Comparison of ENCODE assay signal across 10 cellular contexts in genomic region chr17:6456914-6457687, GRCh38. TPM values are rescaled to one million over a fixed set of nuclear protein-coding genes. Genes with fewer than 3 reads are reported as not detected.
DNase-seq lines count a peak whose midpoint lies in the region; ATAC-seq and TF ChIP-seq lines count a peak whose summit lies in the region.
"Had no signal": no experiment of that assay in that cellular context is flagged by ENCODE, and none has a peak within 500 bp of the region (broad histone marks: within the 10 kb centered on the region; RNA-seq: fewer than 3 reads in every experiment).

No MANE protein-coding gene starts in this region.

- intact Hi-C loops in activated T-helper 1 cell treated with anti-CD3 and anti-CD28 coated beads, Interleukin-12 subunit alpha, Interleukin-12 subunit beta, Interleukin-2, Interleukin-4 antibody, amounts not matched to agents 30 ng/mL and 10 ng/mL and 1 ng/mL, durations not matched to agents 14 hours and 24 hours and 36 hours (cut with micrococcal nuclease), result no loop called here

- no peak for ATAC-seq in HG03378 (IDR thresholded peaks at IDR 0.05; ENCODE audit: unreplicated experiment)
- ATAC-seq in GM18873 (IDR thresholded peaks at IDR 0.05; ENCODE audit: low FRiP score, unreplicated experiment), result no peak

- no peak for TF ChIP-seq CTCF in endodermal cell (conservative IDR thresholded peaks at IDR 0.05)

- no peaks in the 10 kb centered on the region for H3K9me3 Mint-ChIP-seq in endodermal cell
- H3K9me3 Mint-ChIP-seq in activated T-helper 1 cell treated with anti-CD3 and anti-CD28 coated beads, Interleukin-12 subunit alpha, Interleukin-12 subunit beta, Interleukin-2, Interleukin-4 antibody, amounts not matched to agents 30 ng/mL and 10 ng/mL and 1 ng/mL, durations not matched to agents 14 hours and 24 hours and 36 hours, result no peaks in the 10 kb centered on the region

- H3K36me3 Mint-ChIP-seq in endodermal cell (ENCODE audit: low read depth), result no peaks in the 10 kb centered on the region
- H3K36me3 Mint-ChIP-seq in activated T-helper 1 cell treated with anti-CD3 and anti-CD28 coated beads, Interleukin-12 subunit alpha, Interleukin-12 subunit beta, Interleukin-2, Interleukin-4 antibody, amounts not matched to agents 30 ng/mL and 10 ng/mL and 1 ng/mL, durations not matched to agents 14 hours and 24 hours and 36 hours (ENCODE audit: low read depth), result no peaks in the 10 kb centered on the region

- no peak overlapping the region for H3K9ac ChIP-seq in endodermal cell (ENCODE audit: extremely low read depth, low read length, poor library complexity, severe bottlenecking)

- H3K9me3 ChIP-seq in endodermal cell (ENCODE audit: control insufficient read depth, low read length), result no peaks in the 10 kb centered on the region

- no peak overlapping the region for H3K27ac Mint-ChIP-seq in endodermal cell
- H3K27ac Mint-ChIP-seq in activated T-helper 1 cell treated with anti-CD3 and anti-CD28 coated beads, Interleukin-12 subunit alpha, Interleukin-12 subunit beta, Interleukin-2, Interleukin-4 antibody, amounts not matched to agents 30 ng/mL and 10 ng/mL and 1 ng/mL, durations not matched to agents 14 hours and 24 hours and 36 hours, result no peak overlapping the region

- no peak overlapping the region for H3K4me3 Mint-ChIP-seq in endodermal cell
- no peak overlapping the region for H3K4me3 Mint-ChIP-seq in activated T-helper 1 cell treated with anti-CD3 and anti-CD28 coated beads, Interleukin-12 subunit alpha, Interleukin-12 subunit beta, Interleukin-2, Interleukin-4 antibody, amounts not matched to agents 30 ng/mL and 10 ng/mL and 1 ng/mL, durations not matched to agents 14 hours and 24 hours and 36 hours

- H3K36me3 ChIP-seq in endodermal cell (ENCODE audit: control insufficient read depth, insufficient read depth, low read length), result no peaks in the 10 kb centered on the region
- H3K36me3 ChIP-seq: cardiac muscle cell had no signal

- peaks cover 16% of the 10 kb centered on the region for H3K4me1 Mint-ChIP-seq in endodermal cell
- peaks cover 19% of the 10 kb centered on the region for H3K4me1 Mint-ChIP-seq in activated T-helper 1 cell treated with anti-CD3 and anti-CD28 coated beads, Interleukin-12 subunit alpha, Interleukin-12 subunit beta, Interleukin-2, Interleukin-4 antibody, amounts not matched to agents 30 ng/mL and 10 ng/mL and 1 ng/mL, durations not matched to agents 14 hours and 24 hours and 36 hours (ENCODE audit: low read depth)

- DNase-seq in COLO668 (lab: John Stamatoyannopoulos, UW; ENCODE audit: unreplicated experiment) (peak; percentile 62), NCI-H2196 (lab: John Stamatoyannopoulos, UW; ENCODE audit: unreplicated experiment) (peak; percentile 40), endodermal cell (peak; percentile 73), myocyte (ENCODE audit: low read depth) (peak; percentile 64), epidermal melanocyte (ENCODE audit: insufficient read length, low spot score) (no peak)
- no peak for DNase-seq in activated T-helper 1 cell treated with anti-CD3 and anti-CD28 coated beads, Interleukin-12 subunit alpha, Interleukin-12 subunit beta, Interleukin-2, Interleukin-4 antibody, amounts not matched to agents 30 ng/mL and 10 ng/mL and 1 ng/mL, durations not matched to agents 14 hours and 24 hours and 36 hours (ENCODE audit: low spot score)
- DNase-seq: NCI-H1048 had no signal

- peaks cover 13% of the 10 kb centered on the region for H3K27me3 Mint-ChIP-seq in endodermal cell (ENCODE audit: insufficient read depth)
- peaks cover 14% of the 10 kb centered on the region for H3K27me3 Mint-ChIP-seq in activated T-helper 1 cell treated with anti-CD3 and anti-CD28 coated beads, Interleukin-12 subunit alpha, Interleukin-12 subunit beta, Interleukin-2, Interleukin-4 antibody, amounts not matched to agents 30 ng/mL and 10 ng/mL and 1 ng/mL, durations not matched to agents 14 hours and 24 hours and 36 hours (ENCODE audit: insufficient read depth)

- H3K27me3 ChIP-seq in endodermal cell (ENCODE audit: control insufficient read depth, insufficient read depth, low read length, poor library complexity, severe bottlenecking), result peaks cover 12% of the 10 kb centered on the region
- H3K27me3 ChIP-seq: cardiac muscle cell had no signal

- H3K4me1 ChIP-seq in endodermal cell (ENCODE audit: control insufficient read depth, insufficient read depth, low read length), result no peaks in the 10 kb centered on the region

- H3K4me3 ChIP-seq in endodermal cell (ENCODE audit: low read length), result no peak overlapping the region
- H3K4me3 ChIP-seq: cardiac muscle cell had no signal

- no peak overlapping the region for H3K27ac ChIP-seq in endodermal cell (ENCODE audit: low read depth, low read length)
- H3K27ac ChIP-seq: cardiac muscle cell had no signal

- WGBS in endodermal cell (ENCODE audit: insufficient coverage in 1 of 2, insufficient read length in 1 of 2), 2 experiments, result 79 to 82% methylated on average over 10 to 13 of the region's 14 CpGs

RNA-seq across cellular contexts. Expression of gene PIMREG, which starts 12.8 kb away (rescaled TPM):
- total RNA-seq in endodermal cell, result 10 to 100 TPM; 33.4 to 68.7 TPM
- polyA plus RNA-seq in endodermal cell (2013, experiment 1 of 2), result 98.1 TPM
- 101 TPM for polyA plus RNA-seq in endodermal cell (2013, experiment 2 of 2)
- total RNA-seq in myocyte, result 1.0 and 5.3 TPM in 2 replicates
- polyA plus RNA-seq in myocyte (2012), result 0.32 TPM
- total RNA-seq in activated T-helper 1 cell treated with anti-CD3 and anti-CD28 coated beads, Interleukin-12 subunit alpha, Interleukin-12 subunit beta, Interleukin-2, Interleukin-4 antibody, amounts not matched to agents 30 ng/mL and 10 ng/mL and 1 ng/mL, durations not matched to agents 14 hours and 24 hours and 36 hours, result 6.8 and 8.0 TPM in 2 replicates

RNA-seq across cellular contexts. Expression of gene AIPL1, which starts 22.2 kb away (rescaled TPM):
- total RNA-seq in endodermal cell, result not detected
- polyA plus RNA-seq in endodermal cell (2013, experiment 1 of 2), result 0.28 TPM
- 0.21 TPM for polyA plus RNA-seq in endodermal cell (2013, experiment 2 of 2)
- not detected in 2 replicates for total RNA-seq in myocyte
- not detected for polyA plus RNA-seq in myocyte (2012)
- not detected in 2 replicates for total RNA-seq in activated T-helper 1 cell treated with anti-CD3 and anti-CD28 coated beads, Interleukin-12 subunit alpha, Interleukin-12 subunit beta, Interleukin-2, Interleukin-4 antibody, amounts not matched to agents 30 ng/mL and 10 ng/mL and 1 ng/mL, durations not matched to agents 14 hours and 24 hours and 36 hours
- total RNA-seq: cardiac muscle cell had no signal
- polyA plus RNA-seq: cardiac muscle cell had no signal

Comparison
In these comparisons a context has a peak if more than half of its experiments do, and no peak if none do; other contexts are left out.
1. DNase-seq: peak in COLO668 (single experiment), NCI-H2196 (single experiment), endodermal cell (single experiment) and myocyte (single experiment); none in epidermal melanocyte (single experiment) and activated T-helper 1 cell treated with anti-CD3 and anti-CD28 coated beads, Interleukin-12 subunit alpha, Interleukin-12 subunit beta, Interleukin-2, Interleukin-4 antibody, amounts not matched to agents 30 ng/mL and 10 ng/mL and 1 ng/mL, durations not matched to agents 14 hours and 24 hours and 36 hours (single experiment).